In genomic region chr1:239394107-239394506, GRCh38 we compare ENCODE assay signal across 24 cellular contexts.
"Had no signal": no experiment of that assay in that cellular context is flagged by ENCODE, and none has a peak within 500 bp of the region (broad histone marks: within the 10 kb centered on the region; RNA-seq: fewer than 3 reads in every experiment).

No MANE protein-coding gene starts in this region.

- H3K36me3 ChIP-seq: stomach, suprapubic skin, thoracic aorta, thyroid gland, tibial artery, tibial nerve, transverse colon, upper lobe of left lung, upper lobe of right lung, uterus, vagina had no signal

- H3K27ac ChIP-seq: stomach, suprapubic skin, testis, thoracic aorta, thyroid gland, tibial artery, tibial nerve, transverse colon, upper lobe of left lung, upper lobe of right lung, uterus, vagina had no signal

- H3K27me3 ChIP-seq: stomach, testis, thyroid gland, transverse colon, upper lobe of left lung, uterus, vagina had no signal

- H3K4me1 ChIP-seq: suprapubic skin, testis, thyroid gland, tibial artery, tibial nerve, transverse colon, upper lobe of left lung, upper lobe of right lung, uterus, vagina had no signal

- FAIRE-seq: urothelium cell line had no signal

- DNase-seq: stimulated activated CD4-positive, alpha-beta T cell treated with anti-CD3 and anti-CD28 coated beads, Interleukin-2, amount 100 ng/mL, for 48 hours; stimulated activated CD4-positive, alpha-beta T cell treated with anti-CD3 and anti-CD28 coated beads, Interleukin-4, amount 100 ng/mL, for 1 hour; stimulated activated CD4-positive, alpha-beta T cell treated with anti-CD3 and anti-CD28 coated beads, Interleukin-4, amount 100 ng/mL, for 24 hours; stimulated activated CD4-positive, alpha-beta T cell treated with anti-CD3 and anti-CD28 coated beads, Interleukin-4, amount 100 ng/mL, for 4 hours; stimulated activated CD8-positive, alpha-beta memory T cell treated with anti-CD3 and anti-CD28 coated beads, Interleukin-4, amount 100 ng/mL, for 48 hours; stimulated activated naive B cell treated with anti-CD40 and anti-IgM and Interleukin-4, amounts not matched to agents 10 μg/mL and 1 μg/mL and 100 μg/mL, for 72 hours; stimulated activated naive CD4-positive, alpha-beta T cell; stimulated activated naive CD4-positive, alpha-beta T cell treated with Interleukin-2 at 50 U/mL for 16 hours; stimulated activated naive CD8-positive, alpha-beta T cell treated with anti-CD3 and anti-CD28 coated beads, Interleukin-15, amount 100 ng/mL, for 72 hours; stimulated activated naive CD8-positive, alpha-beta T cell treated with anti-CD3 and anti-CD28 coated beads, Interleukin-15, Interleukin-2, amounts not matched to agents 100 U/mL and 50 U/mL, for 24 hours; stomach; substantia nigra; testis; thyroid gland; tibial artery; transverse colon; upper lobe of left lung; upper lobe of right lung; uterus had no signal

- H3K4me3 ChIP-seq: stomach, suprapubic skin, testis, thoracic aorta, thyroid gland, tibial artery, tibial nerve, transverse colon, upper lobe of left lung, upper lobe of right lung, uterus, vagina had no signal
